Comparison of ENCODE assay signal across 18 cellular contexts in the genomic region with DNA sequence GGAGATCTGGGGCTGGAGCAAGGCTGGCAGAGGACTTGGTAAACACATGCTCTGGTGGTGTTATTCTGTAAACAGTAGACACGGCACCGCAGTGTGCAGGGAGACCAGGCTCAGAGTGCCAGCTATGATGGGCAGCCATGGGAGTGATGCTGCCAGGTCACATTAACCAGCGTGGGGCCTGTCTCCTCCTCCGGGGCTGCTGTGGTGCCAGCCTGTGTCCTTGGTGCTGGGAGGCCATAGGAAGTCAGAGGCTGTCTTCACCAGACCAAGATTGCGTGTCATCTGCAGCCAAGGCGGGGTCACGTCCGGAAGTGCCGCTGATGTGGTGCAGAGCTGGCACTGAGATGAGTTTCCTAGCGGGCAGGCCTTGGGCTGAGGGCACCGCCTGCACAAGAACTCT.
"Had no signal": no experiment of that assay in that cellular context is flagged by ENCODE, and none has a peak within 500 bp of the region (broad histone marks: within the 10 kb centered on the region; RNA-seq: fewer than 3 reads in every experiment).

No MANE protein-coding gene starts in this region.

- H3K4me3 ChIP-seq: gastrocnemius medialis, right lobe of liver, thoracic aorta, tibial nerve, upper lobe of left lung, uterus had no signal

- H2AFZ ChIP-seq: parathyroid adenoma had no signal

- FAIRE-seq: endometrium, keratinocyte had no signal

- H3K27me3 ChIP-seq: gastrocnemius medialis, neutrophil, right lobe of liver, tibial nerve, upper lobe of left lung, uterus had no signal

- H3K27ac ChIP-seq: gastrocnemius medialis, neutrophil, parathyroid adenoma, right lobe of liver, thoracic aorta, tibial nerve, upper lobe of left lung, uterus had no signal

- H3K9me3 ChIP-seq: gastrocnemius medialis, neutrophil, right lobe of liver, thoracic aorta, upper lobe of left lung, uterus had no signal

- H3K9ac ChIP-seq: parathyroid adenoma had no signal

- H3K79me2 ChIP-seq: parathyroid adenoma had no signal

- H3K4me1 ChIP-seq: gastrocnemius medialis, parathyroid adenoma, right lobe of liver, tibial nerve, upper lobe of left lung, uterus had no signal

- H3K36me3 ChIP-seq: gastrocnemius medialis, neutrophil, right lobe of liver, thoracic aorta, tibial nerve, upper lobe of left lung, uterus had no signal

- DNase-seq: cerebellar nuclear complex; cortex of kidney; effector memory CD8-positive, alpha-beta T cell; foreskin fibroblast; gastrocnemius medialis; natural killer cell; stimulated activated CD4-positive, alpha-beta T cell treated with anti-CD3 and anti-CD28 coated beads, Interleukin-2, amount 100 ng/mL, for 24 hours; stimulated activated CD4-positive, alpha-beta T cell treated with anti-CD3 and anti-CD28 coated beads, Interleukin-4, amount 100 ng/mL, for 24 hours; stimulated activated naive CD8-positive, alpha-beta T cell treated with anti-CD3 and anti-CD28 coated beads, Interleukin-15, Interleukin-2, amounts not matched to agents 100 U/mL and 50 U/mL, for 24 hours; uterus had no signal
